ENCODE assay signal across 11 cellular contexts in genomic region chr17:81118308-81119221, GRCh38. TPM values are rescaled to one million over a fixed set of nuclear protein-coding genes. Genes with fewer than 3 reads are reported as not detected.
A peak's percentile ranks its signal among the peaks of the same experiment; 100 is the strongest.
DNase-seq lines count a peak whose midpoint lies in the region; ATAC-seq and TF ChIP-seq lines count a peak whose summit lies in the region.
"Had no signal": no experiment of that assay in that cellular context is flagged by ENCODE, and none has a peak within 500 bp of the region (broad histone marks: within the 10 kb centered on the region; RNA-seq: fewer than 3 reads in every experiment).

No MANE protein-coding gene starts in this region.

- H2AFZ ChIP-seq in HCT116 (ENCODE audit: low read depth, low read length, poor library complexity, severe bottlenecking) (no peak overlapping the region), smooth muscle cell (ENCODE audit: low read depth) (no peak overlapping the region)

- H3K79me2 ChIP-seq in HCT116 (ENCODE audit: insufficient read depth, low read length) (peaks cover 13% of the 10 kb centered on the region; the same call in 1 of the 2 replicates), smooth muscle cell (ENCODE audit: low read depth) (no peaks in the 10 kb centered on the region)

- DNase-seq in HCT116 (ENCODE audit: low read depth, low spot score) (no peak), WERI-Rb-1 (no peak), fibroblast of mammary gland (ENCODE audit: low read depth) (no peak), smooth muscle cell (lab: John Stamatoyannopoulos, UW; ENCODE audit: unreplicated experiment) (no peak), SW 1271 (lab: John Stamatoyannopoulos, UW) (no peak)
- DNase-seq in activated CD4-positive, CD25-positive, alpha-beta regulatory T cell treated with anti-CD3 and anti-CD28 coated beads, Interleukin-2, amount 50 U/mL, for 72 hours, result no peak

- H3K9ac ChIP-seq in HCT116 (ENCODE audit: low read length) (peak overlapping the region; percentile 98), smooth muscle cell (ENCODE audit: low read depth) (peak overlapping the region; percentile 71)

- TF ChIP-seq CTCF in HCT116 (IDR thresholded peaks at IDR 0.05 in 2 of 3, conservative IDR thresholded peaks at IDR 0.05 in 1 of 3; ENCODE audit: borderline replicate concordance in 1 of 3, insufficient read depth in 1 of 3, low read depth in 2 of 3, low read length in 2 of 3) (no peak), WERI-Rb-1 (IDR thresholded peaks at IDR 0.05; ENCODE audit: low read depth, low read length) (no peak), fibroblast of mammary gland (conservative IDR thresholded peaks at IDR 0.05; ENCODE audit: control insufficient read depth, insufficient read depth, low read depth, low read length) (no peak), smooth muscle cell (IDR thresholded peaks at IDR 0.05; ENCODE audit: borderline replicate concordance, insufficient read depth, poor library complexity, severe bottlenecking) (no peak)

- H3K4me1 ChIP-seq in HCT116 (ENCODE audit: control insufficient read depth in 1 of 2, insufficient read depth in 2 of 2, low read length in 2 of 2) (peaks cover 10 to 31% of the 10 kb centered on the region in 2 experiments), smooth muscle cell (ENCODE audit: low read depth) (no peaks in the 10 kb centered on the region)

- RAD21 ChIA-PET in HCT116 (lab: Charles Lee; ENCODE audit: low non-redundant PET in 1 of 2, low total read pairs in 2 of 2, uncharacterized antibody in 2 of 2, unreplicated experiment in 2 of 2), result interaction anchor here (0.6 kb wide), 2 partner anchors 24 to 130 kb away, joined by 3 to 7 read pairs; no protein-coding TSS in a partner anchor

- H3K4me3 ChIP-seq in HCT116 (replicated peaks in 1 of 2; ENCODE audit: low read depth in 1 of 2, low read length in 2 of 2) (peak overlapping the region; percentile 60 to 93), WERI-Rb-1 (ENCODE audit: low read depth, low read length) (no peak overlapping the region), fibroblast of mammary gland (ENCODE audit: control insufficient read depth, low read depth, low read length) (peak overlapping the region; percentile 45), smooth muscle cell (peak overlapping the region; percentile 50)
- H3K4me3 ChIP-seq: GM12878 had no signal

- POLR2A ChIA-PET in HCT116 (lab: Charles Lee), result interaction anchor here (0.9 kb wide), 1 partner anchor 120 kb away, joined by 5 read pairs; the partner anchor contains the start of genes NDUFAF8 and TEPSIN

- peaks cover 0 to 5% of the 10 kb centered on the region in 2 experiments; a peak in 1 of 4 replicates for H3K36me3 ChIP-seq in HCT116 (ENCODE audit: control insufficient read depth in 1 of 2, insufficient read depth in 2 of 2, low read length in 2 of 2)
- peaks cover 54% of the 10 kb centered on the region for H3K36me3 ChIP-seq in WERI-Rb-1
- no peaks in the 10 kb centered on the region for H3K36me3 ChIP-seq in smooth muscle cell (ENCODE audit: low read depth)
- H3K36me3 ChIP-seq: cardiac muscle cell had no signal

- 75% methylated on average over 21 of the region's 24 CpGs for WGBS in smooth muscle cell (ENCODE audit: low lambda C conversion rate)

- CTCF ChIA-PET in HCT116 (lab: Charles Lee), result no interaction called here

- H3K27ac ChIP-seq in HCT116 (ENCODE audit: low read depth, low read length), result peak overlapping the region; percentile 82
- H3K27ac ChIP-seq in WERI-Rb-1, result peak overlapping the region; percentile 27
- H3K27ac ChIP-seq in smooth muscle cell (ENCODE audit: low read depth), result no peak overlapping the region
- H3K27ac ChIP-seq: cardiac muscle cell had no signal

- intact Hi-C loops in HCT116 (cut with micrococcal nuclease), result no loop called here

- no peaks in the 10 kb centered on the region for H3F3A ChIP-seq in smooth muscle cell (ENCODE audit: low read depth)

- peak overlapping the region; percentile 100 for H3K4me2 ChIP-seq in HCT116 (ENCODE audit: low read length)
- peak overlapping the region; percentile 86 for H3K4me2 ChIP-seq in smooth muscle cell

- no peak for TF ChIP-seq POLR2A in HCT116 (IDR thresholded peaks at IDR 0.05; ENCODE audit: borderline replicate concordance, extremely low read depth, insufficient read depth, insufficient read length)

- H3K27me3 ChIP-seq in HCT116 (ENCODE audit: insufficient read depth, low read length), result no peaks in the 10 kb centered on the region
- no peaks in the 10 kb centered on the region for H3K27me3 ChIP-seq in WERI-Rb-1 (ENCODE audit: insufficient read depth, low read depth, severe bottlenecking)
- H3K27me3 ChIP-seq in smooth muscle cell (ENCODE audit: low read depth), result no peaks in the 10 kb centered on the region
- H3K27me3 ChIP-seq: cardiac muscle cell had no signal

- BruUV-seq in HCT116 (replicated peaks; lab: Mats Ljungman, UMichigan), result no TSS peak

- no peak for TF ChIP-seq RAD21 in HCT116 (IDR thresholded peaks at IDR 0.05; ENCODE audit: low read depth)

- ATAC-seq in HCT116, result peak; percentile 17
- no peak for ATAC-seq in GM19452 (IDR thresholded peaks at IDR 0.05; ENCODE audit: unreplicated experiment)

- no peaks in the 10 kb centered on the region for H4K20me1 ChIP-seq in HCT116 (ENCODE audit: insufficient read depth)
- H4K20me1 ChIP-seq in smooth muscle cell (ENCODE audit: low read depth), result no peaks in the 10 kb centered on the region

- H3K9me3 ChIP-seq in HCT116 (ENCODE audit: control insufficient read depth in 1 of 2, insufficient read depth in 1 of 2, low read depth in 1 of 2, low read length in 2 of 2) (no peaks in the 10 kb centered on the region), WERI-Rb-1 (ENCODE audit: severe bottlenecking) (no peaks in the 10 kb centered on the region), smooth muscle cell (replicated peaks; ENCODE audit: low read depth) (no peaks in the 10 kb centered on the region)

- no peaks in the 10 kb centered on the region for H3K9me2 ChIP-seq in HCT116 (ENCODE audit: insufficient read depth)

TF ChIP-seq in HCT116, 20 proteins besides CTCF, POLR2A, EP300 and RAD21:
- peak; percentile 17; the same call in 1 of the 2 replicates for TF ChIP-seq ZFX (IDR thresholded peaks at IDR 0.05)
- no peak for TF ChIP-seq POLR2AphosphoS5 (IDR thresholded peaks at IDR 0.05; ENCODE audit: low read depth, low read length)

RNA-seq across cellular contexts. Expression of gene PVALEF, which starts 46.7 kb away (rescaled TPM):
- total RNA-seq in HCT116 (2021; ENCODE audit: unreplicated experiment), result not detected
- polyA plus RNA-seq in HCT116 (2012), result 0.04 TPM in 1 of 2 replicates, not detected in the other
- total RNA-seq in smooth muscle cell, result not detected in 2 replicates
- not detected in 2 replicates for polyA plus RNA-seq in smooth muscle cell
- total RNA-seq: GM12878; liver; T-helper 1 cell treated with Interleukin-12 subunit alpha and Interleukin-12 subunit beta and Interleukin-4 antibody, amounts not matched to agents 30 ng/mL and 1 ng/mL, for 36 hours had no signal
- polyA plus RNA-seq: GM12878, liver had no signal

RNA-seq across cellular contexts. Expression of gene AATK, which starts 47.5 kb away (rescaled TPM):
- total RNA-seq in HCT116 (2021; ENCODE audit: unreplicated experiment) (4.4 TPM), smooth muscle cell (0.13 and 0.67 TPM in 2 replicates)
- 3.5 and 3.7 TPM in 2 replicates for polyA plus RNA-seq in HCT116 (2012)
- 0.61 TPM in 2 replicates for polyA plus RNA-seq in smooth muscle cell
- total RNA-seq: GM12878 had no signal
